28 cellular contexts compared by ENCODE assay signal in genomic region chr9:132888151-132888550, GRCh38. TPM values are rescaled to one million over a fixed set of nuclear protein-coding genes. Genes with fewer than 3 reads are reported as not detected.
"Had no signal": no experiment of that assay in that cellular context is flagged by ENCODE, and none has a peak within 500 bp of the region (broad histone marks: within the 10 kb centered on the region; RNA-seq: fewer than 3 reads in every experiment).

No MANE protein-coding gene starts in this region.

- H3K27me3 ChIP-seq: adrenal gland, ascending aorta, brain microvascular endothelial cell, heart right ventricle, right lobe of liver, upper lobe of left lung had no signal

- H3K4me1 ChIP-seq: adrenal gland, ascending aorta, heart right ventricle, right lobe of liver had no signal

- H3K4me3 ChIP-seq: adrenal gland, ascending aorta, heart right ventricle, right lobe of liver, skin epidermis, thoracic aorta, upper lobe of left lung had no signal

- H3K4me1 Mint-ChIP-seq: activated T-helper 17 cell treated with anti-CD3 and anti-CD28 coated beads, Interleukin-2, amount 50 U/mL, for 72 hours; neural crest cell had no signal

- DNase-seq: activated CD4-positive, alpha-beta T cell treated with anti-CD3 and anti-CD28 coated beads for 48 hours; activated CD8-positive, alpha-beta memory T cell treated with anti-CD3 and anti-CD28 coated beads for 24 hours; activated CD8-positive, alpha-beta memory T cell treated with anti-CD3 and anti-CD28 coated beads, Interleukin-2, amount 50 U/mL, for 4 hours; activated T-cell treated with anti-CD3 and anti-CD28 coated beads, Interleukin-2, amount 50 U/mL, for 24 hours; adrenal gland; brain microvascular endothelial cell; caudate nucleus; effector CD8-positive, alpha-beta T cell; erythroblast; foreskin fibroblast; heart right ventricle; islet precursor cell; left cardiac atrium; mesenchymal stem cell; naive thymus-derived CD4-positive, alpha-beta T cell; right lobe of liver; stimulated activated CD4-positive, alpha-beta T cell treated with anti-CD3 and anti-CD28 coated beads, Interleukin-2, amount 100 ng/mL, for 24 hours; stimulated activated naive CD4-positive, alpha-beta T cell treated with Interleukin-2 at 50 U/mL for 16 hours; T1000 had no signal

- H3K36me3 ChIP-seq: brain microvascular endothelial cell, right lobe of liver had no signal

- H3K9me3 ChIP-seq: adrenal gland, ascending aorta, heart right ventricle, right lobe of liver, thoracic aorta, upper lobe of left lung had no signal

- H3K4me3 Mint-ChIP-seq: activated naive CD8-positive, alpha-beta T cell; activated T-cell treated with anti-CD3 and anti-CD28 coated beads, Interleukin-2, amount 50 U/mL, for 24 hours; activated T-helper 17 cell treated with anti-CD3 and anti-CD28 coated beads, Interleukin-2, amount 50 U/mL, for 72 hours; dendritic cell treated with granulocyte-macrophage colony-stimulating factor and Interleukin-4, amounts not matched to agents 40 ng/mL and 50 ng/mL, for 4 days; neural crest cell; T-helper 1 cell treated with Interleukin-12 subunit alpha and Interleukin-12 subunit beta and Interleukin-4 antibody, amounts not matched to agents 30 μg/mL and 1 μg/mL, for 36 hours had no signal

- H3K27ac Mint-ChIP-seq: activated naive CD8-positive, alpha-beta T cell; activated T-cell treated with anti-CD3 and anti-CD28 coated beads, Interleukin-2, amount 50 U/mL, for 24 hours; activated T-helper 17 cell treated with anti-CD3 and anti-CD28 coated beads, Interleukin-2, amount 50 U/mL, for 72 hours; dendritic cell treated with granulocyte-macrophage colony-stimulating factor and Interleukin-4, amounts not matched to agents 40 ng/mL and 50 ng/mL, for 4 days; T-helper 1 cell treated with Interleukin-12 subunit alpha and Interleukin-12 subunit beta and Interleukin-4 antibody, amounts not matched to agents 30 μg/mL and 1 μg/mL, for 36 hours had no signal

- H3K36me3 Mint-ChIP-seq: activated naive CD8-positive, alpha-beta T cell had no signal

- H3K27me3 Mint-ChIP-seq: activated naive CD8-positive, alpha-beta T cell; activated T-cell treated with anti-CD3 and anti-CD28 coated beads, Interleukin-2, amount 50 U/mL, for 24 hours; activated T-helper 17 cell treated with anti-CD3 and anti-CD28 coated beads, Interleukin-2, amount 50 U/mL, for 72 hours; dendritic cell treated with granulocyte-macrophage colony-stimulating factor and Interleukin-4, amounts not matched to agents 40 ng/mL and 50 ng/mL, for 4 days; naive thymus-derived CD4-positive, alpha-beta T cell had no signal

- ATAC-seq: activated T-helper 17 cell treated with anti-CD3 and anti-CD28 coated beads, Interleukin-2, amount 50 U/mL, for 72 hours; left cardiac atrium; naive thymus-derived CD4-positive, alpha-beta T cell had no signal

- H3K9me3 Mint-ChIP-seq: activated T-cell treated with anti-CD3 and anti-CD28 coated beads, Interleukin-2, amount 50 U/mL, for 24 hours; activated T-helper 17 cell treated with anti-CD3 and anti-CD28 coated beads, Interleukin-2, amount 50 U/mL, for 72 hours; dendritic cell treated with granulocyte-macrophage colony-stimulating factor and Interleukin-4, amounts not matched to agents 40 ng/mL and 50 ng/mL, for 4 days; naive thymus-derived CD4-positive, alpha-beta T cell; neural crest cell; T-helper 1 cell treated with Interleukin-12 subunit alpha and Interleukin-12 subunit beta and Interleukin-4 antibody, amounts not matched to agents 30 μg/mL and 1 μg/mL, for 36 hours had no signal

- H3K27ac ChIP-seq: adrenal gland, ascending aorta, brain microvascular endothelial cell, heart right ventricle, right lobe of liver, skin epidermis, thoracic aorta, upper lobe of left lung had no signal

RNA-seq across cellular contexts. Expression of gene AK8, which starts 10.1 kb away (rescaled TPM):
- total RNA-seq: ascending aorta had no signal
